Comparison of ENCODE assay signal across 8 cellular contexts in the genomic region with DNA sequence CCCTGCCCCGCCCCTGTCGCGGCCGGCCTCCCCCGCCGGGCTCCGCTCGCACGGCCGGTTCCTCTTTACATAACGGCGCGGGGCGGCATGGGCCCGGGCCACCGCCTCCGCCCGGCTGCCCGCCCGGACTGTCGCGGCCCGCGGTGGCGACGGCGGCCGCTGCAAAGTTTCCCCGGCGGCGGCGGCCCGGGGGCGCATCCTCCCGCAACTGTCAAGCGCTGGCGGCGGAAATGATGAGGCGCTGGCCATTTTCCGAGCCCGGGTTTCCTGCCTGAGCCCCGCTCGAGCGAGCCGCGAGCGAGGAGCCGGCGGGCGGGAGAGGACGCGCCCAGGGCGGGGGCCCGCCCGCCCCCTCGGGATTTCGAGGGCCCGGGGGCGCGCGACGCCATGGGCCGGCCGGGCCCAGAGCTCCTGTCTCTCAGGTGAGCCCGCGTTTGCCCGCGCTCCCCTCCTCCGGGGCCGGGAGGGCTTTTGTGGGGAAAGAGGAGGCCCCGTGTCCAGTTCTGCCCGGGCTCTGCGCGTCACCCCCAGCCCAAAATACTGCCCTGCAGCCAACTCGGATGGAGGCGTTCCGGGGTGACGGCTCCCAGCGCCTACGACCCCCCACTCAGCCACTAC. TPM values are rescaled to one million over a fixed set of nuclear protein-coding genes. Genes with fewer than 3 reads are reported as not detected.
DNase-seq lines count a peak whose midpoint lies in the region; ATAC-seq and TF ChIP-seq lines count a peak whose summit lies in the region.

Gene SH2B3 (plus strand): TSS at position 68 of the 618 bp plus-strand sequence. CDS start 12,223 bp downstream, outside the sequence.

- H3K4me1 ChIP-seq in MM.1S (ENCODE audit: low read length) (peaks cover 14% of the 10 kb centered on the region), gastroesophageal sphincter (peaks cover 0 to 84% (median 57%) of the 10 kb centered on the region in 3 donors), prostate gland (replicated peaks) (peaks cover 5% of the 10 kb centered on the region)

- peak within 1 kb of the TSS; percentile 89 for H3K27ac Mint-ChIP-seq in CD4-positive, alpha-beta T cell
- peak within 1 kb of the TSS; percentile 95 for H3K27ac Mint-ChIP-seq in activated T-helper 2 cell treated with anti-CD3 and anti-CD28 coated beads, Interferon-gamma antibody, Interleukin-2, Interleukin-4, amounts not matched to agents 10 μg/mL and 5 μg/mL and 100 μg/mL, durations not matched to agents 14 hours and 24 hours and 36 hours

- TF ChIP-seq EP300 in gastroesophageal sphincter (IDR thresholded peaks at IDR 0.05) = no peak

- peak within 1 kb of the TSS; percentile 69 for H3K9ac ChIP-seq in MM.1S (ENCODE audit: low read length)

- peaks cover 6% of the 10 kb centered on the region for H3K36me3 Mint-ChIP-seq in CD4-positive, alpha-beta T cell (ENCODE audit: low read depth)
- H3K36me3 Mint-ChIP-seq in activated T-helper 2 cell treated with anti-CD3 and anti-CD28 coated beads, Interferon-gamma antibody, Interleukin-2, Interleukin-4, amounts not matched to agents 10 μg/mL and 5 μg/mL and 100 μg/mL, durations not matched to agents 14 hours and 24 hours and 36 hours (ENCODE audit: low read depth) = peaks cover 23% of the 10 kb centered on the region

- TF ChIP-seq POLR2A in gastroesophageal sphincter (IDR thresholded peaks at IDR 0.05) = peak; percentile 59 to 66
- TF ChIP-seq POLR2A in prostate gland (IDR thresholded peaks at IDR 0.05) = peak; percentile 24

- no peaks in the 10 kb centered on the region for H3K9me3 Mint-ChIP-seq in CD4-positive, alpha-beta T cell
- no peaks in the 10 kb centered on the region for H3K9me3 Mint-ChIP-seq in activated T-helper 2 cell treated with anti-CD3 and anti-CD28 coated beads, Interferon-gamma antibody, Interleukin-2, Interleukin-4, amounts not matched to agents 10 μg/mL and 5 μg/mL and 100 μg/mL, durations not matched to agents 14 hours and 24 hours and 36 hours

- POLR2A ChIA-PET in CD4-positive, alpha-beta T cell (lab: Charles Lee) = interaction anchor here (0.6 to 5.2 kb wide), 5 partner anchors 23 to 44 kb away, joined by 3 to 63 read pairs (median 35); no protein-coding TSS in a partner anchor

- no peaks in the 10 kb centered on the region for H3K9me2 ChIP-seq in MM.1S (replicated peaks; ENCODE audit: insufficient read depth, low read length)

- peak within 1 kb of the TSS; percentile 77 for H3K4me2 ChIP-seq in MM.1S (ENCODE audit: low read depth, low read length)

- H3K27me3 ChIP-seq in CD4-positive, alpha-beta T cell (ENCODE audit: control insufficient read depth, insufficient read depth, low read length) = no peaks in the 10 kb centered on the region
- no peaks in the 10 kb centered on the region for H3K27me3 ChIP-seq in MM.1S (replicated peaks; ENCODE audit: insufficient read depth, low read length)
- H3K27me3 ChIP-seq in gastroesophageal sphincter = no peaks in the 10 kb centered on the region
- H3K27me3 ChIP-seq in prostate gland (replicated peaks; ENCODE audit: insufficient read depth) = no peaks in the 10 kb centered on the region

- H3K27me3 Mint-ChIP-seq in CD4-positive, alpha-beta T cell = no peaks in the 10 kb centered on the region
- H3K27me3 Mint-ChIP-seq in activated T-helper 2 cell treated with anti-CD3 and anti-CD28 coated beads, Interferon-gamma antibody, Interleukin-2, Interleukin-4, amounts not matched to agents 10 μg/mL and 5 μg/mL and 100 μg/mL, durations not matched to agents 14 hours and 24 hours and 36 hours (ENCODE audit: low read depth) = no peaks in the 10 kb centered on the region

- intact Hi-C loops in CD4-positive, alpha-beta T cell (cut with DNase I, micrococcal nuclease) = loop anchor here (1.0 to 10.0 kb wide), 5 partner anchors 24 to 191 kb away; partner anchors contain the start of gene ATXN2 (in 2 of the 2)
- intact Hi-C loops in activated T-helper 2 cell treated with anti-CD3 and anti-CD28 coated beads, Interferon-gamma antibody, Interleukin-2, Interleukin-4, amounts not matched to agents 10 μg/mL and 5 μg/mL and 100 μg/mL, durations not matched to agents 14 hours and 24 hours and 36 hours (cut with micrococcal nuclease) = loop anchor here (1.0 to 5.0 kb wide), 3 partner anchors 24 to 281 kb away; partner anchors contain the start of genes ACAD10, ATXN2 and BRAP
- intact Hi-C loops in prostate gland (cut with DNase I) = loop anchor here (5.0 kb wide), 1 partner anchor 46 kb away; no protein-coding TSS in a partner anchor

- DNase-seq in CD4-positive, alpha-beta T cell = peak in 7 of 10 experiments; percentile 63 to 80 (median 74)
- DNase-seq in MM.1S (no peak), prostate gland (ENCODE audit: low spot score) (no peak), Ammon's horn (ENCODE audit: low spot score) (no peak), superior temporal gyrus (ENCODE audit: extremely low spot score) (no peak)
- peak; percentile 79 for DNase-seq in activated T-helper 2 cell treated with anti-CD3 and anti-CD28 coated beads, Interferon-gamma antibody, Interleukin-2, Interleukin-4, amounts not matched to agents 10 μg/mL and 5 μg/mL and 100 μg/mL, durations not matched to agents 14 hours and 24 hours and 36 hours (ENCODE audit: low spot score)

- no CpG with 5 or more reads among the region's 80 CpGs for WGBS in gastroesophageal sphincter (ENCODE audit: low coverage in 1 of 2), 2 donors
- under 1% methylated on average over 44 of the region's 80 CpGs for WGBS in prostate gland

- CTCF ChIA-PET in CD4-positive, alpha-beta T cell (lab: Charles Lee) = interaction anchor here (4.0 to 16.9 kb wide), 3 partner anchors 9 to 45 kb away, joined by 24 to 487 read pairs (median 56); no protein-coding TSS in a partner anchor

- H3K4me3 ChIP-seq in MM.1S (ENCODE audit: low read length) (peak within 1 kb of the TSS; percentile 85), gastroesophageal sphincter (peak within 1 kb of the TSS; percentile 62 to 93), prostate gland (peak within 1 kb of the TSS; percentile 84 to 93)

- peaks cover 47% of the 10 kb centered on the region for H3K79me2 ChIP-seq in MM.1S (ENCODE audit: low read length)

- H3K27ac ChIP-seq in CD4-positive, alpha-beta T cell (ENCODE audit: low read depth, low read length) = peak within 1 kb of the TSS; percentile 98
- H3K27ac ChIP-seq in MM.1S (ENCODE audit: low read length) (no peak within 1 kb of the TSS), gastroesophageal sphincter (peak within 1 kb of the TSS; percentile 32 to 89 (median 84)), prostate gland (peak within 1 kb of the TSS; percentile 67 to 69)

- no peak for TF ChIP-seq CTCF in CD4-positive, alpha-beta T cell (IDR thresholded peaks at IDR 0.05)
- TF ChIP-seq CTCF in MM.1S (IDR thresholded peaks at IDR 0.05; ENCODE audit: low read length) (no peak), gastroesophageal sphincter (IDR thresholded peaks at IDR 0.05) (peak in 1 of 4 experiments; percentile 20), prostate gland (IDR thresholded peaks at IDR 0.05) (no peak)

- no peaks in the 10 kb centered on the region for H3K9me3 ChIP-seq in CD4-positive, alpha-beta T cell (ENCODE audit: control insufficient read depth, low read length)
- H3K9me3 ChIP-seq in MM.1S (replicated peaks; ENCODE audit: insufficient read depth, low read length) = no peaks in the 10 kb centered on the region
- no peaks in the 10 kb centered on the region for H3K9me3 ChIP-seq in gastroesophageal sphincter
- no peaks in the 10 kb centered on the region for H3K9me3 ChIP-seq in prostate gland

- peak within 1 kb of the TSS; percentile 89 for H3K4me3 Mint-ChIP-seq in CD4-positive, alpha-beta T cell
- H3K4me3 Mint-ChIP-seq in activated T-helper 2 cell treated with anti-CD3 and anti-CD28 coated beads, Interferon-gamma antibody, Interleukin-2, Interleukin-4, amounts not matched to agents 10 μg/mL and 5 μg/mL and 100 μg/mL, durations not matched to agents 14 hours and 24 hours and 36 hours (ENCODE audit: low read depth) = peak within 1 kb of the TSS; percentile 92

- H4K20me1 ChIP-seq in MM.1S (ENCODE audit: insufficient read depth, low read length) = no peaks in the 10 kb centered on the region

- peaks cover 18% of the 10 kb centered on the region for H3F3A ChIP-seq in MM.1S (ENCODE audit: insufficient read depth, low read length)

- 0 out of 2 replicates have a peak within 1 kb of the TSS, but pooled peaks have one; percentile 45 for H2AFZ ChIP-seq in MM.1S (ENCODE audit: low read length)

- ATAC-seq in CD4-positive, alpha-beta T cell (ENCODE audit: poor library complexity) = peak; percentile 41
- ATAC-seq in GM21423 (IDR thresholded peaks at IDR 0.05; ENCODE audit: unreplicated experiment) (peak; percentile 2), gastroesophageal sphincter (peak; percentile 50)

- no peaks in the 10 kb centered on the region for H3K36me3 ChIP-seq in MM.1S (replicated peaks; ENCODE audit: insufficient read depth, low read length)
- H3K36me3 ChIP-seq in gastroesophageal sphincter = no peaks in the 10 kb centered on the region
- H3K36me3 ChIP-seq in prostate gland = no peaks in the 10 kb centered on the region

- H3K4me1 Mint-ChIP-seq in CD4-positive, alpha-beta T cell (ENCODE audit: low read depth) = peaks cover 66% of the 10 kb centered on the region
- peaks cover 53% of the 10 kb centered on the region for H3K4me1 Mint-ChIP-seq in activated T-helper 2 cell treated with anti-CD3 and anti-CD28 coated beads, Interferon-gamma antibody, Interleukin-2, Interleukin-4, amounts not matched to agents 10 μg/mL and 5 μg/mL and 100 μg/mL, durations not matched to agents 14 hours and 24 hours and 36 hours (ENCODE audit: low read depth)

RNA-seq across cellular contexts. Expression of gene SH2B3, which starts in this region (rescaled TPM):
- total RNA-seq in CD4-positive, alpha-beta T cell = 10 to 100 TPM; 42.3 to 46.4 TPM
- total RNA-seq in activated T-helper 2 cell treated with anti-CD3 and anti-CD28 coated beads, Interferon-gamma antibody, Interleukin-2, Interleukin-4, amounts not matched to agents 10 μg/mL and 5 μg/mL and 100 μg/mL, durations not matched to agents 14 hours and 24 hours and 36 hours = 48.3 and 50.9 TPM in 2 replicates
- total RNA-seq in gastroesophageal sphincter = 10 to 100 TPM; 17.0 to 33.1 (median 23.3) TPM
- total RNA-seq in prostate gland = 10 to 100 TPM; 13.3 to 34.8 TPM

Comparison
In these comparisons a context has a peak if more than half of its experiments do, and no peak if none do; other contexts are left out.
1. DNase-seq: peak in CD4-positive, alpha-beta T cell (7 of 10) and activated T-helper 2 cell treated with anti-CD3 and anti-CD28 coated beads, Interferon-gamma antibody, Interleukin-2, Interleukin-4, amounts not matched to agents 10 μg/mL and 5 μg/mL and 100 μg/mL, durations not matched to agents 14 hours and 24 hours and 36 hours (single experiment); none in MM.1S (single experiment), prostate gland (single experiment), Ammon's horn (single experiment) and superior temporal gyrus (single experiment).
2. Peak in every context shown above with its lines, with median percentiles within 50 percentile points of each other: ATAC-seq and H3K4me3 ChIP-seq.